ENCODE assay signal across 15 cellular contexts in the genomic region with DNA sequence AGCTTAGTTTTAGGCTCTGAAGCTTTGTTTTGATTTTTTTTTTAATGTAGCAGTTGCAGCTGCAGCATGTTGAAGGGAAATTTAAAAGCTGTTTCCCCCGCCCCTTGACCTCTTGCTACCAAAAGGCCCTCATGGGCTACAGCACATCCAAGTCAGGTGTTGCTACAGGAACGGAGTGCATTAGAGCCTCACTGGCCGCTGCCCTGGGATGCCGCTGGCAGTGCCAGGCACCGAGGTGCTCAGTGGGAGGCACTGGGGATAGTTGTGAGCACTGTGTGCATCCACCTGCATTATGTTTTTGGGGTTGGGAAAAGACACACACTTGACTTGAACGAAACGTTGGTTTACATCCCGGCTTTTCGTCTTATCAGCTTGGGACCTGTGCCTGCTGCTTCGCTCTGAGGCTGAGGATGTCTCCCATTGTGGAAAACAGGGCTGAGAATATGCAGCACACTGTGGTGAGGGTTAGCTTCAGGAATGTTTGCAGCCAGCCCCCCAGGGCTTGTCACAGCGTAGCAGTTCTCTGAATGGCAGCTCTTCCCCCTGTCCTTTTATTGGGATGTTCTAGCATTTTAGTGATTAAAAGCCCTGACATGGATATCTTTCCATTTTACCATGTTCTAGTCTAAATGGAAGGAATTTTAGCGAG. TPM values are rescaled to one million over a fixed set of nuclear protein-coding genes. Genes with fewer than 3 reads are reported as not detected.
DNase-seq lines count a peak whose midpoint lies in the region; ATAC-seq and TF ChIP-seq lines count a peak whose summit lies in the region.
"Had no signal": no experiment of that assay in that cellular context is flagged by ENCODE, and none has a peak within 500 bp of the region (broad histone marks: within the 10 kb centered on the region; RNA-seq: fewer than 3 reads in every experiment).

No MANE protein-coding gene starts in this region.

- H3K4me1 Mint-ChIP-seq in WTC11, result no peaks in the 10 kb centered on the region

- peaks cover 24% of the 10 kb centered on the region for H3K27me3 Mint-ChIP-seq in WTC11 (ENCODE audit: low read depth)

- ATAC-seq in WTC11 (0 out of 2 replicates have a peak, but pooled peaks have one; percentile 28), GM18873 (IDR thresholded peaks at IDR 0.05; ENCODE audit: low FRiP score, unreplicated experiment) (no peak)

- H3K4me1 ChIP-seq in HUES48 (ENCODE audit: control insufficient read depth, insufficient read depth, low read length), result peaks cover 9% of the 10 kb centered on the region
- H3K4me1 ChIP-seq: BE2C, psoas muscle had no signal

- no peak overlapping the region for H3K27ac Mint-ChIP-seq in WTC11
- H3K27ac Mint-ChIP-seq: T-helper 2 cell treated with Interferon-gamma antibody and Interleukin-4, amounts not matched to agents 5 μg/mL and 100 μg/mL, for 36 hours had no signal

- no peak for TF ChIP-seq CTCF in WTC11 (IDR thresholded peaks at IDR 0.05)

- peaks cover 62% of the 10 kb centered on the region for H3K36me3 Mint-ChIP-seq in WTC11

- POLR2A ChIA-PET in WTC11 (lab: Charles Lee), result no interaction called here

- H3K4me3 Mint-ChIP-seq in WTC11, result no peak overlapping the region
- H3K4me3 Mint-ChIP-seq: T-helper 2 cell treated with Interferon-gamma antibody and Interleukin-4, amounts not matched to agents 5 μg/mL and 100 μg/mL, for 36 hours had no signal

- H3K9me3 Mint-ChIP-seq in WTC11, result peaks cover 77% of the 10 kb centered on the region
- H3K9me3 Mint-ChIP-seq: T-helper 2 cell treated with Interferon-gamma antibody and Interleukin-4, amounts not matched to agents 5 μg/mL and 100 μg/mL, for 36 hours had no signal

- H3K27ac ChIP-seq in HUES48 (ENCODE audit: low read depth, low read length), result no peak overlapping the region
- H3K27ac ChIP-seq: psoas muscle, spleen had no signal

- H3K36me3 ChIP-seq in HUES48 (ENCODE audit: control insufficient read depth, insufficient read depth, low read length), result no peaks in the 10 kb centered on the region
- H3K36me3 ChIP-seq: BE2C, spleen had no signal

- H3K9me3 ChIP-seq in HUES48 (ENCODE audit: control insufficient read depth, insufficient read depth, low read length), result no peaks in the 10 kb centered on the region
- H3K9me3 ChIP-seq: BE2C, psoas muscle, spleen had no signal

- H3K9ac ChIP-seq in HUES48 (ENCODE audit: low read depth, low read length), result no peak overlapping the region

- DNase-seq in WTC11 (ENCODE audit: low spot score) (no peak), iPS-NIHi7 (ENCODE audit: extremely low spot score) (peak; percentile 38), retina (peak; percentile 28), T1000 (lab: John Stamatoyannopoulos, UW) (no peak), SKM-1 (lab: John Stamatoyannopoulos, UW; ENCODE audit: unreplicated experiment) (no peak)
- DNase-seq: activated CD4-positive, alpha-beta T cell treated with anti-CD3 and anti-CD28 coated beads for 1 hour; activated effector memory CD4-positive, alpha-beta T cell treated with Interleukin-2 at 50 U/mL for 16 hours; BE2C; cerebellar nuclear complex; psoas muscle; spleen had no signal

- H3K4me3 ChIP-seq in HUES48 (ENCODE audit: low read depth, low read length), result peak overlapping the region; percentile 52
- H3K4me3 ChIP-seq: psoas muscle, spleen had no signal

- CTCF ChIA-PET in WTC11 (lab: Charles Lee), result interaction anchor here (1.0 to 1.5 kb wide), 3 partner anchors 27 to 78 kb away, joined by 3 to 8 read pairs (median 3); no protein-coding TSS in a partner anchor

- 0 out of 2 replicates have a peak, but pooled peaks cover 7% of the 10 kb centered on the region for H3K27me3 ChIP-seq in HUES48 (ENCODE audit: control insufficient read depth, insufficient read depth, low read length)
- H3K27me3 ChIP-seq: BE2C had no signal

TF ChIP-seq in WTC11, 78 proteins besides CTCF, POLR2A, EP300 and RAD21:
- no peak for TF ChIP-seq ZNF232 (CRISPR knock-in tag; IDR thresholded peaks at IDR 0.05)

RNA-seq across cellular contexts. Expression of gene DCDC2C, which starts 24.1 kb away (rescaled TPM):
- total RNA-seq in WTC11 (2021), result not detected in 3 replicates
- total RNA-seq: left lobe of liver, psoas muscle, spleen had no signal

Comparison
In these comparisons a context has a peak if more than half of its experiments do, and no peak if none do; other contexts are left out.
1. DNase-seq: peak in iPS-NIHi7 (single experiment) and retina (single experiment); none in WTC11 (single experiment), T1000 (single experiment) and SKM-1 (single experiment).